ENCODE assay signal across 8 cellular contexts in the genomic region with DNA sequence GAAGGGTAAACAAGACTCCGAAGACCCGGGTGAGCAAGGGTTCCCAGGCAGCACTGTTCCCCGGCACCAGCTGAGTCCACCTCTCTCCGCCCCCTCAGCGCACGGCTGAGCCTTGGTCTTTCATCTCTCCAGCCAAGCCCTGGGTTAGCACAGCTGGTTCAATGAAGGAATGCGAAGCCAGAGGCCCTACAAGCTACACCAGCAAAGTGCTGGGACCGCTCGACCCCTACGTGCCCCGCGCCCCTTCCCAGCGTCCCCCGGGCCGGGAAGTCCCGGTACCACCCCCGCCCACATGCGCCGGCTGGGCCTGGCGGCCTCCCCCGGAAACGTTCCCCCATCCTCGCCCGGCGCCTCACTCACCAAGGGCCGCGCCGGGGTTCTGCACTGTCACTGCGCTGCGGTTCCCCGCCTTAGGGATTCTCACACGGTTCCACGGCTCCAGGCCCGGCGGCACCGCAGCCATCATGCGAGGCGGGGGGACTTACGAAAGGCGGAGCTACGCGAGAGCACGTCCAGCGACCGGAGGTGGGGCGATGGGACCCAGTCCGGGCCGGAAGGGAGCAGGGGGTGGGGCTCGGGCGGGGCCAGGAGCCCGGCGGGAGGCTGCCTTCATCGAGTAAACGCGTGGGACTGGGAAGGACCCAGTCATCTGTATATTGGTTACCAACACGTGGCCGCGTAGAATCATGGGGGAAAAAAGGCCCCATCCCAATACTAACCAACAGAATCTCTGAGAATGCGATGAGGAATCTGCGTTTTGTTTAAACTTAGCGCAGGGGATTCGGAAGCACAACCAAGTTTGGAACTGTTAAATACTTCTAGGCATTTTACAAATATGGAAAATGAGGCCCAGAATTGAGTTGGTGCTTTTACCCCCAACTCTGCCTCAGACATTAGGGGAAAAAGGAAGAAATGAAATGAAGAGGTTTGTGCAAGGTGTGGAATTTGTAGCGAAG. TPM values are rescaled to one million over a fixed set of nuclear protein-coding genes. Genes with fewer than 3 reads are reported as not detected.
DNase-seq lines count a peak whose midpoint lies in the region; ATAC-seq, FAIRE-seq and TF ChIP-seq lines count a peak whose summit lies in the region.

No MANE protein-coding gene starts in this region.

- TF ChIP-seq POLR2A in GM12892 (IDR thresholded peaks at IDR 0.05; ENCODE audit: low read depth, low read length), result peak; percentile 89

- peaks cover 4 to 42% (median 23%) of the 10 kb centered on the region in 9 donors for H3K4me1 ChIP-seq in heart right ventricle

- ATAC-seq in HG02840 (IDR thresholded peaks at IDR 0.05; ENCODE audit: low FRiP score, unreplicated experiment), result peak; percentile 96
- ATAC-seq in heart right ventricle, result peak; percentile 96 to 99 (median 98)

- H3K27me3 ChIP-seq in heart right ventricle, result no peaks in the 10 kb centered on the region

- WGBS in heart right ventricle, 2 donors, result 3% methylated on average over 63 of the region's 63 CpGs

- H3K27ac ChIP-seq in heart right ventricle, result peak overlapping the region; percentile 69 to 99 (median 94)

- FAIRE-seq in GM12892 (lab: Jason Lieb, UNC), result peak; percentile 91

- no peaks in the 10 kb centered on the region for H3K9me3 ChIP-seq in heart right ventricle

- peaks cover 0 to 34% (median 3%) of the 10 kb centered on the region in 9 donors for H3K36me3 ChIP-seq in heart right ventricle

- TF ChIP-seq CTCF in heart right ventricle (IDR thresholded peaks at IDR 0.05) (no peak), type B pancreatic cell (conservative IDR thresholded peaks at IDR 0.05) (no peak)

- DNase-seq in GM12892 (ENCODE audit: insufficient read length) (peak; percentile 86), NCI-H1436 (lab: John Stamatoyannopoulos, UW) (peak; percentile 93), SW480 (ENCODE audit: low spot score) (peak; percentile 95), amniotic epithelial cell (ENCODE audit: low read depth) (peak; percentile 91), heart right ventricle (peak; percentile 90 to 91), pons (ENCODE audit: low spot score) (peak; percentile 89), type B pancreatic cell (ENCODE audit: extremely low spot score, unreplicated experiment) (peak; percentile 85)

- H3K27me3 Mint-ChIP-seq in type B pancreatic cell, result no peaks in the 10 kb centered on the region

- H3K27ac Mint-ChIP-seq in type B pancreatic cell, result peak overlapping the region; percentile 84

- H3K36me3 Mint-ChIP-seq in type B pancreatic cell, result peaks cover 11% of the 10 kb centered on the region

- intact Hi-C loops in heart right ventricle (cut with DNase I), result loop anchor here in 1 of 10 donors (2.0 kb wide), 1 partner anchor 29 kb away; a partner anchor contains a TSS

- H3K4me3 Mint-ChIP-seq in type B pancreatic cell, result peak overlapping the region; percentile 92

- no peaks in the 10 kb centered on the region for H3K9me3 Mint-ChIP-seq in type B pancreatic cell

- peak overlapping the region; percentile 50 to 88 (median 76) for H3K4me3 ChIP-seq in heart right ventricle

- H3K4me1 Mint-ChIP-seq in type B pancreatic cell (ENCODE audit: unreplicated experiment), result peaks cover 36% of the 10 kb centered on the region

RNA-seq across cellular contexts. Expression of a gene that starts 28.7 kb away (rescaled TPM):
- 12.3 TPM for polyA plus RNA-seq in GM12892 (2012; ENCODE audit: missing spikeins)
- total RNA-seq in heart right ventricle, result 10 to 100 TPM; 19.7 to 31.3 (median 26.3) TPM
- polyA plus RNA-seq in heart right ventricle, result 10 to 100 TPM in 1 of 2 donors, 1 to 10 TPM in 1; 4.7 to 16.1 TPM
- total RNA-seq in type B pancreatic cell (ENCODE audit: low replicate concordance), result 20.3 and 25.9 TPM in 2 replicates

RNA-seq across cellular contexts. Expression of a gene that starts 44.6 kb away (rescaled TPM):
- polyA plus RNA-seq in GM12892 (2012; ENCODE audit: missing spikeins), result 2.3 TPM
- 1 to 10 TPM in 4 of 10 donors, under 1 TPM in 6; 0.13 to 2.6 (median 0.52) TPM for total RNA-seq in heart right ventricle
- under 1 TPM; 0.07 to 0.16 TPM for polyA plus RNA-seq in heart right ventricle
- total RNA-seq in type B pancreatic cell (ENCODE audit: low replicate concordance), result 2.1 and 4.5 TPM in 2 replicates

Comparison
In these comparisons a context has a peak if more than half of its experiments do, and no peak if none do; other contexts are left out.
1. Peak in every context shown above with its lines: DNase-seq, ATAC-seq, H3K4me3 ChIP-seq and H3K27ac ChIP-seq.